In the genomic region with DNA sequence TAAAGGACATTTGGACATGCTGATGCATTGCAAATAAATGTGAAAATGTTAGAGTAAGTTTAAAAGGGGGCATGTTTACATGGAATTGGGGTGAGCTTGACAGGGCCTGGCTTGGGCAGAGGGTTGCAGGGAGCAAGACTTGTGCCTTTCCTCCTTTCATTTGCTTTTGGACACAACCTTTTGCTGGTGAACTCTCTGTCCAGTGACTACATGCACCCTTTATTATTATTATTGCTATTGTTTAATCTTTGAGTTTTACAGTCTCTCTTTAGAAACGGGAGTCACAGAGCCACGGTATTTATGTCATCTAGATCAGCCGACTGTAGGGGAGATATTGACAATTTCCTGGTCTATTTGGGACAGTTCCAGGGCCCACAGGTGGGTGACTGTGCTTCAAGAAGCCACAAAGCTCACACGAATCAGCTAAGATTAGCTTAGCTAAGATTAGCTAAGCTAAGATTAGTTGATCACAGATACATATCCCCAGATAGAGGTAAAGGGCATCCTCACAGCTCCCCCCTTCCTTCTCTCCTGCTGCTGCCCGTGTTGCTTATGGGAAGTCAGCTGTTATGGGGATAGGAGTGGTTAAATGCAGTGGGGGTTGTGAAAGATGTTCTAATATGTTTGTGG, we compare ENCODE assay signal across 2 cellular contexts.
TF ChIP-seq lines count a peak whose summit lies in the region.

No MANE protein-coding gene starts in this region.

TF ChIP-seq in HEK293, 187 proteins besides CTCF, POLR2A, EP300 and RAD21:
- peak; percentile 74 for TF ChIP-seq SCRT2 (tag by site-specific recombination; IDR thresholded peaks at IDR 0.05)
- TF ChIP-seq REPIN1 (tag by site-specific recombination; IDR thresholded peaks at IDR 0.05; ENCODE audit: low read depth): peak; percentile 92
- TF ChIP-seq GLIS1 (tag by site-specific recombination; IDR thresholded peaks at IDR 0.05): peak; percentile 24; the same call in 1 of the 2 replicates
- no peak for TF ChIP-seq ZNF626 (tag by site-specific recombination; IDR thresholded peaks at IDR 0.05)
- peak; percentile 8; the same call in 1 of the 2 replicates for TF ChIP-seq ZNF664 (tag by site-specific recombination; IDR thresholded peaks at IDR 0.05)
- TF ChIP-seq, protein P1, sequence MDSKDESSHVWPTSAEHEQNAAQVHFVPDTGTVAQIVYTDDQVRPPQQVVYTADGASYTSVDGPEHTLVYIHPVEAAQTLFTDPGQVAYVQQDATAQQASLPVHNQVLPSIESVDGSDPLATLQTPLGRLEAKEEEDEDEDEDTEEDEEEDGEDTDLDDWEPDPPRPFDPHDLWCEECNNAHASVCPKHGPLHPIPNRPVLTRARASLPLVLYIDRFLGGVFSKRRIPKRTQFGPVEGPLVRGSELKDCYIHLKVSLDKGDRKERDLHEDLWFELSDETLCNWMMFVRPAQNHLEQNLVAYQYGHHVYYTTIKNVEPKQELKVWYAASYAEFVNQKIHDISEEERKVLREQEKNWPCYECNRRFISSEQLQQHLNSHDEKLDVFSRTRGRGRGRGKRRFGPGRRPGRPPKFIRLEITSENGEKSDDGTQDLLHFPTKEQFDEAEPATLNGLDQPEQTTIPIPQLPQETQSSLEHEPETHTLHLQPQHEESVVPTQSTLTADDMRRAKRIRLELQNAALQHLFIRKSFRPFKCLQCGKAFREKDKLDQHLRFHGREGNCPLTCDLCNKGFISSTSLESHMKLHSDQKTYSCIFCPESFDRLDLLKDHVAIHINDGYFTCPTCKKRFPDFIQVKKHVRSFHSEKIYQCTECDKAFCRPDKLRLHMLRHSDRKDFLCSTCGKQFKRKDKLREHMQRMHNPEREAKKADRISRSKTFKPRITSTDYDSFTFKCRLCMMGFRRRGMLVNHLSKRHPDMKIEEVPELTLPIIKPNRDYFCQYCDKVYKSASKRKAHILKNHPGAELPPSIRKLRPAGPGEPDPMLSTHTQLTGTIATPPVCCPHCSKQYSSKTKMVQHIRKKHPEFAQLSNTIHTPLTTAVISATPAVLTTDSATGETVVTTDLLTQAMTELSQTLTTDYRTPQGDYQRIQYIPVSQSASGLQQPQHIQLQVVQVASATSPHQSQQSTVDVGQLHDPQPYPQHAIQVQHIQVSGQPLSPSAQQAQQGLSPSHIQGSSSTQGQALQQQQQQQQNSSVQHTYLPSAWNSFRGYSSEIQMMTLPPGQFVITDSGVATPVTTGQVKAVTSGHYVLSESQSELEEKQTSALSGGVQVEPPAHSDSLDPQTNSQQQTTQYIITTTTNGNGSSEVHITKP (tag by site-specific recombination; IDR thresholded peaks at IDR 0.05): peak; percentile 93
- TF ChIP-seq ZNF223 (tag by site-specific recombination; IDR thresholded peaks at IDR 0.05): no peak
- TF ChIP-seq ZNF658 (tag by site-specific recombination; IDR thresholded peaks at IDR 0.05): no peak

TF ChIP-seq in GM12878, 131 proteins besides CTCF, POLR2A, EP300 and RAD21:
- TF ChIP-seq FOXK2 (IDR thresholded peaks at IDR 0.05): no peak
- TF ChIP-seq HCFC1 (IDR thresholded peaks at IDR 0.05; ENCODE audit: low read length): no peak
- no peak for TF ChIP-seq EED (IDR thresholded peaks at IDR 0.05; ENCODE audit: low read depth)
- no peak for TF ChIP-seq PAX5 (IDR thresholded peaks at IDR 0.05; ENCODE audit: borderline replicate concordance, low read depth, low read length)
- TF ChIP-seq ZNF217 (IDR thresholded peaks at IDR 0.05): no peak
- no peak for TF ChIP-seq SMAD1 (IDR thresholded peaks at IDR 0.05; ENCODE audit: low read depth, partially characterized antibody)
- TF ChIP-seq, protein P2, sequence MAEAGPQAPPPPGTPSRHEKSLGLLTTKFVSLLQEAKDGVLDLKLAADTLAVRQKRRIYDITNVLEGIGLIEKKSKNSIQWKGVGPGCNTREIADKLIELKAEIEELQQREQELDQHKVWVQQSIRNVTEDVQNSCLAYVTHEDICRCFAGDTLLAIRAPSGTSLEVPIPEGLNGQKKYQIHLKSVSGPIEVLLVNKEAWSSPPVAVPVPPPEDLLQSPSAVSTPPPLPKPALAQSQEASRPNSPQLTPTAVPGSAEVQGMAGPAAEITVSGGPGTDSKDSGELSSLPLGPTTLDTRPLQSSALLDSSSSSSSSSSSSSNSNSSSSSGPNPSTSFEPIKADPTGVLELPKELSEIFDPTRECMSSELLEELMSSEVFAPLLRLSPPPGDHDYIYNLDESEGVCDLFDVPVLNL (IDR thresholded peaks at IDR 0.05; ENCODE audit: low read depth, low read length): no peak
- no peak for TF ChIP-seq ELK1 (IDR thresholded peaks at IDR 0.05; ENCODE audit: low read depth, low read length)
- TF ChIP-seq ZBTB40 (IDR thresholded peaks at IDR 0.05; ENCODE audit: borderline replicate concordance): no peak
- TF ChIP-seq STAT1 (conservative IDR thresholded peaks at IDR 0.05): no peak
- no peak for TF ChIP-seq RCOR1 (conservative IDR thresholded peaks at IDR 0.05; ENCODE audit: low read depth, low read length)
- TF ChIP-seq HDAC2 (IDR thresholded peaks at IDR 0.05): no peak
- no peak for TF ChIP-seq PRDM15 (CRISPR knock-in tag; IDR thresholded peaks at IDR 0.05)
- TF ChIP-seq ZBTB4 (CRISPR knock-in tag; IDR thresholded peaks at IDR 0.05): no peak
